ENCODE assay signal across 8 cellular contexts in the genomic region with DNA sequence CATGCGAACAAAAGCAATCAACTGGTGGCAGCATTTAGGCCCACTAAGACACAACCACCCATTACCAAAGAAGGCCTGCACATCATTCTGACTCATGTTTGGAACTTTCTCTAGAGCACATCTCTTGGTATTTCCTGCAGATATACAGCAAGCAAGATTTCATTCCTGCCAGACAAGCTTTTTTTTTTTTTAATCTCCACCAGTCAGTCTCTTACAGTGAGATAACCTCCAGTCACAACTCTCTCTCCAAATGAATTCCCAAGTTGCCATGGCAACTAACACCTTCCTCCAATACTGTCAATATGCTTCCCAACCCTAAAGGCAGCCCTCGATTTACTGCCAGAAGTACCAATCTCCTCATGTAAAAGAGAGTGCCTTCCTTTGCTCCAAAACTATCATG. TPM values are rescaled to one million over a fixed set of nuclear protein-coding genes. Genes with fewer than 3 reads are reported as not detected.
A peak's percentile ranks its signal among the peaks of the same experiment; 100 is the strongest.
DNase-seq lines count a peak whose midpoint lies in the region; ATAC-seq, FAIRE-seq and TF ChIP-seq lines count a peak whose summit lies in the region.
"Not testable (repeated sequence)": the region's sequence is repeated elsewhere in the genome, so short reads cannot be mapped to it uniquely, and the experiment has no call there.
"Had no signal": no experiment of that assay in that cellular context is flagged by ENCODE, and none has a peak within 500 bp of the region (broad histone marks: within the 10 kb centered on the region; RNA-seq: fewer than 3 reads in every experiment).

No MANE protein-coding gene starts in this region.

- H3K27ac Mint-ChIP-seq in activated CD4-positive, alpha-beta T cell treated with anti-CD3 and anti-CD28 coated beads for 36 hours, result not testable (repeated sequence)

- not testable (repeated sequence) for H3K9me3 Mint-ChIP-seq in activated CD4-positive, alpha-beta T cell treated with anti-CD3 and anti-CD28 coated beads for 36 hours (ENCODE audit: low read depth)

- intact Hi-C loops in activated CD4-positive, alpha-beta T cell treated with anti-CD3 and anti-CD28 coated beads for 36 hours (cut with DNase I, micrococcal nuclease); left lung (cut with DNase I): not testable (repeated sequence)

- FAIRE-seq in H54 (lab: Jason Lieb, UNC) (peak; percentile 66), RCC 7860 (lab: Jason Lieb, UNC) (peak; percentile 79)

- POLR2A ChIA-PET in activated CD4-positive, alpha-beta T cell treated with anti-CD3 and anti-CD28 coated beads for 36 hours (lab: Charles Lee), result not testable (repeated sequence)

- not testable (repeated sequence) for TF ChIP-seq CTCF in foreskin keratinocyte (conservative IDR thresholded peaks at IDR 0.05); left lung (IDR thresholded peaks at IDR 0.05); omental fat pad (IDR thresholded peaks at IDR 0.05)

- peak; percentile 42 for ATAC-seq in activated CD4-positive, alpha-beta T cell treated with anti-CD3 and anti-CD28 coated beads for 36 hours
- ATAC-seq in foreskin keratinocyte (peak; percentile 67), left lung (peak; percentile 23), omental fat pad (ENCODE audit: low FRiP score) (peak; percentile 37)
- ATAC-seq in stimulated activated naive CD8-positive, alpha-beta T cell treated with anti-CD3 and anti-CD28 coated beads, Interleukin-15, Interleukin-2, amounts not matched to agents 100 U/mL and 50 U/mL, for 24 hours, result peak; percentile 49

- TF ChIP-seq POLR2A in H54 (IDR thresholded peaks at IDR 0.05; ENCODE audit: low read depth, low read length), result not testable (repeated sequence)

- CTCF ChIA-PET in activated CD4-positive, alpha-beta T cell treated with anti-CD3 and anti-CD28 coated beads for 36 hours (lab: Charles Lee), result not testable (repeated sequence)

- not testable (repeated sequence) for H3K4me3 ChIP-seq in left lung

- not testable (repeated sequence) for H3K36me3 Mint-ChIP-seq in activated CD4-positive, alpha-beta T cell treated with anti-CD3 and anti-CD28 coated beads for 36 hours (ENCODE audit: low read depth)

- H3K9me3 ChIP-seq in left lung, result not testable (repeated sequence)

- not testable (repeated sequence) for H3K4me3 Mint-ChIP-seq in activated CD4-positive, alpha-beta T cell treated with anti-CD3 and anti-CD28 coated beads for 36 hours

- H3K36me3 ChIP-seq in left lung, result not testable (repeated sequence)

- H3K4me1 ChIP-seq in foreskin keratinocyte, left lung: not testable (repeated sequence)

- DNase-seq in H54 (ENCODE audit: insufficient read length, low spot score); RCC 7860 (ENCODE audit: low spot score); activated CD4-positive, alpha-beta T cell treated with anti-CD3 and anti-CD28 coated beads for 36 hours; foreskin keratinocyte; left lung; omental fat pad (ENCODE audit: low spot score); stimulated activated naive CD8-positive, alpha-beta T cell treated with anti-CD3 and anti-CD28 coated beads, Interleukin-15, Interleukin-2, amounts not matched to agents 100 U/mL and 50 U/mL, for 24 hours: not testable (repeated sequence)

- not testable (repeated sequence) for H3K27ac ChIP-seq in foreskin keratinocyte, left lung

- not testable (repeated sequence) for H3K27me3 ChIP-seq in foreskin keratinocyte, left lung

- H3K4me1 Mint-ChIP-seq in activated CD4-positive, alpha-beta T cell treated with anti-CD3 and anti-CD28 coated beads for 36 hours, result not testable (repeated sequence)

- H3K27me3 Mint-ChIP-seq in activated CD4-positive, alpha-beta T cell treated with anti-CD3 and anti-CD28 coated beads for 36 hours, result not testable (repeated sequence)

RNA-seq across cellular contexts. Expression of a gene that starts 59.1 kb away (rescaled TPM):
- total RNA-seq in activated CD4-positive, alpha-beta T cell treated with anti-CD3 and anti-CD28 coated beads for 36 hours, result 10 to 100 TPM; 17.4 to 19.8 TPM
- total RNA-seq in foreskin keratinocyte (20.6 and 26.9 TPM in 2 replicates), left lung (10 to 100 TPM; 28.3 to 34.5 TPM), omental fat pad (10 to 100 TPM; 11.2 to 58.5 (median 19.2) TPM)
- 3.2 and 4.6 TPM in 2 replicates for polyA plus RNA-seq in foreskin keratinocyte

RNA-seq across cellular contexts. Expression of a gene that starts 59.8 kb away (rescaled TPM):
- total RNA-seq in activated CD4-positive, alpha-beta T cell treated with anti-CD3 and anti-CD28 coated beads for 36 hours, result 10 to 100 TPM; 25.9 to 33.0 TPM
- total RNA-seq in foreskin keratinocyte (2.7 and 4.8 TPM in 2 replicates), left lung (under 1 TPM; 0.41 to 0.84 TPM), omental fat pad (under 1 TPM; 0.24 to 0.47 (median 0.31) TPM)
- 2.1 and 3.7 TPM in 2 replicates for polyA plus RNA-seq in foreskin keratinocyte
- total RNA-seq: CD4-positive, alpha-beta memory T cell had no signal
- polyA plus RNA-seq: CD4-positive, alpha-beta memory T cell had no signal
